In the genomic region with DNA sequence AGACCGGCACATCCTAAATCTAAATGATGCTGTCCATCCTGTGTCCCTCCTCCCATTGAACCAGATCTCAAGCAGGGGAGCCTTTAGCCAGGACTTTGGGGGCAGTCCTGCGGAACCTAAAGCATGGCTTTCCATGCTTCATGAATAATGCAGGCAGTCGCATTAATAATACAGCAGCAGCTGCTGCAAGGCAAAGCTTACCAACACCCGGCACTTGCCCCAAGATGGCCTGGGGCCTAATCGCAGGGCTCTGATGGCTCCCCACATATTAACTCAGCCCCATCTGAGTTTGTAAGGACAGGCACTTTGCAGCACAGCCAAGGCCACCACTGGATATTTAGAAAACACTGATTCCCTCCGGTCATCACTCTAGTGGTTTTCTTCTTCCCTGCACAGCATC, we compare ENCODE assay signal across 21 cellular contexts.
"Had no signal": no experiment of that assay in that cellular context is flagged by ENCODE, and none has a peak within 500 bp of the region (broad histone marks: within the 10 kb centered on the region; RNA-seq: fewer than 3 reads in every experiment).

No MANE protein-coding gene starts in this region.

- H3K9me3 ChIP-seq: SK-N-SH had no signal

- DNase-seq: KBM-7, MV-4-11, NCI-H1048, NCI-H1105, NCI-H1417, NCI-H1436 treated with DMSO at 0.1 percent for 48 hours, NCI-H187, NCI-H2029, NCI-H2081 treated with DMSO at 0.1 percent for 48 hours, NCI-H2171, NCI-H226, NCI-H446, NCI-H510A, NCI-H524 treated with DMSO at 0.1 percent for 48 hours, NCI-H69, NCI-H774, Right ventricle myocardium superior, RPMI8226, SIG-M5, SK-N-SH, SW 1271 had no signal
